ENCODE assay signal across 9 cellular contexts in genomic region chr2:38748857-38749804, GRCh38. TPM values are rescaled to one million over a fixed set of nuclear protein-coding genes. Genes with fewer than 3 reads are reported as not detected.
A peak's percentile ranks its signal among the peaks of the same experiment; 100 is the strongest.
DNase-seq lines count a peak whose midpoint lies in the region; ATAC-seq and TF ChIP-seq lines count a peak whose summit lies in the region.
"Had no signal": no experiment of that assay in that cellular context is flagged by ENCODE, and none has a peak within 500 bp of the region (broad histone marks: within the 10 kb centered on the region; RNA-seq: fewer than 3 reads in every experiment).

No MANE protein-coding gene starts in this region.

- H3K27me3 Mint-ChIP-seq in CD8-positive, alpha-beta T cell (ENCODE audit: low read depth): no peaks in the 10 kb centered on the region
- peaks cover 4% of the 10 kb centered on the region for H3K27me3 Mint-ChIP-seq in neural progenitor cell (ENCODE audit: insufficient read depth, low read depth)

- no peak for ATAC-seq in CD8-positive, alpha-beta T cell
- no peak for ATAC-seq in GM18858 (IDR thresholded peaks at IDR 0.05; ENCODE audit: unreplicated experiment)

- no peaks in the 10 kb centered on the region for H3K9me3 Mint-ChIP-seq in CD8-positive, alpha-beta T cell
- H3K9me3 Mint-ChIP-seq in neural progenitor cell: peaks cover 2% of the 10 kb centered on the region

- H4K20me1 ChIP-seq in MM.1S (ENCODE audit: insufficient read depth, low read length) (peaks cover 56% of the 10 kb centered on the region), neural progenitor cell (ENCODE audit: low read depth) (peaks cover 65% of the 10 kb centered on the region)

- H3K9ac ChIP-seq in MM.1S (ENCODE audit: low read length) (peak overlapping the region; percentile 99; the same call in 1 of the 2 replicates), neural progenitor cell (peak overlapping the region; percentile 83)

- TF ChIP-seq CTCF in CD8-positive, alpha-beta T cell (IDR thresholded peaks at IDR 0.05): no peak
- TF ChIP-seq CTCF in MM.1S (IDR thresholded peaks at IDR 0.05; ENCODE audit: low read length) (no peak), neural progenitor cell (IDR thresholded peaks at IDR 0.05) (no peak)

- intact Hi-C loops in CD8-positive, alpha-beta T cell (cut with DNase I, micrococcal nuclease): loop anchor here (1.0 to 10.0 kb wide), 3 partner anchors 8 to 1667 kb away; partner anchors contain the start of genes GPATCH11 (in 1 of the 2) and HEATR5B (in 1 of the 2)

- H3K4me1 Mint-ChIP-seq in CD8-positive, alpha-beta T cell (ENCODE audit: low read depth): peaks cover 68% of the 10 kb centered on the region
- peaks cover 38% of the 10 kb centered on the region for H3K4me1 Mint-ChIP-seq in neural progenitor cell

- peaks cover 51% of the 10 kb centered on the region for H3F3A ChIP-seq in MM.1S (ENCODE audit: insufficient read depth, low read length)
- peaks cover 73% of the 10 kb centered on the region for H3F3A ChIP-seq in neural progenitor cell (ENCODE audit: low read depth)

- H3K27ac Mint-ChIP-seq in CD8-positive, alpha-beta T cell: peak overlapping the region; percentile 98
- H3K27ac Mint-ChIP-seq in neural progenitor cell: no peak overlapping the region

- CTCF ChIA-PET in CD8-positive, alpha-beta T cell (lab: Charles Lee): interaction anchor here (1.4 to 2.5 kb wide), 3 partner anchors 10 to 167 kb away, joined by 6 to 12 read pairs (median 7); no protein-coding TSS in a partner anchor

- peaks cover 56% of the 10 kb centered on the region for H3K36me3 ChIP-seq in CD8-positive, alpha-beta T cell (ENCODE audit: insufficient read depth, low read length)
- H3K36me3 ChIP-seq in MM.1S (replicated peaks; ENCODE audit: insufficient read depth, low read length) (peaks cover 47% of the 10 kb centered on the region), ectodermal cell (ENCODE audit: control insufficient read depth, insufficient read depth, low read length) (peaks cover 51% of the 10 kb centered on the region), neural progenitor cell (peaks cover 55% of the 10 kb centered on the region)

- peak overlapping the region; percentile 96 for H3K27ac ChIP-seq in CD8-positive, alpha-beta T cell (ENCODE audit: low read depth, low read length)
- H3K27ac ChIP-seq in MM.1S (ENCODE audit: low read length) (peak overlapping the region; percentile 8; the same call in 1 of the 2 replicates), ectodermal cell (ENCODE audit: insufficient read depth, low read depth, low read length, poor library complexity, severe bottlenecking) (no peak overlapping the region), neural progenitor cell (no peak overlapping the region)

- POLR2A ChIA-PET in CD8-positive, alpha-beta T cell (lab: Charles Lee): interaction anchor here (0.8 to 3.1 kb wide), 5 partner anchors 8 to 150 kb away, joined by 3 to 78 read pairs (median 16); partner anchors contain the start of gene HNRNPLL

- H3K4me3 ChIP-seq in CD8-positive, alpha-beta T cell (ENCODE audit: low read depth, low read length): peak overlapping the region; percentile 92
- peak overlapping the region; percentile 97 for H3K4me3 ChIP-seq in MM.1S (ENCODE audit: low read length)
- peak overlapping the region; percentile 72 for H3K4me3 ChIP-seq in ectodermal cell (ENCODE audit: insufficient read depth, low read depth, low read length)
- peak overlapping the region; percentile 83 for H3K4me3 ChIP-seq in neural progenitor cell

- peak overlapping the region; percentile 96 for H3K4me3 Mint-ChIP-seq in CD8-positive, alpha-beta T cell
- peak overlapping the region; percentile 100 for H3K4me3 Mint-ChIP-seq in neural progenitor cell

- H3K79me2 ChIP-seq in MM.1S (ENCODE audit: low read length): peaks cover 70% of the 10 kb centered on the region
- peaks cover 71% of the 10 kb centered on the region for H3K79me2 ChIP-seq in neural progenitor cell (ENCODE audit: low read depth)

- H2AFZ ChIP-seq in MM.1S (ENCODE audit: low read length): no peak overlapping the region
- H2AFZ ChIP-seq in neural progenitor cell (replicated peaks): no peak overlapping the region

- peak overlapping the region; percentile 90 for H3K4me2 ChIP-seq in MM.1S (ENCODE audit: low read depth, low read length)
- peak overlapping the region; percentile 87 for H3K4me2 ChIP-seq in neural progenitor cell

- H3K9me2 ChIP-seq in MM.1S (replicated peaks; ENCODE audit: insufficient read depth, low read length): no peaks in the 10 kb centered on the region

- no peak for DNase-seq in CD8-positive, alpha-beta T cell
- DNase-seq in MM.1S (no peak), neural progenitor cell (ENCODE audit: low spot score) (no peak), NCI-H446 treated with DMSO at 0.1 percent for 48 hours (lab: John Stamatoyannopoulos, UW) (no peak), OCI-M2 (lab: John Stamatoyannopoulos, UW; ENCODE audit: unreplicated experiment) (no peak), NCI-H524 (lab: John Stamatoyannopoulos, UW) (no peak)
- DNase-seq: GOT3 had no signal

- 75% methylated on average over 26 of the region's 27 CpGs for WGBS in ectodermal cell, 2 experiments

- H3K9me3 ChIP-seq in CD8-positive, alpha-beta T cell (ENCODE audit: low read length): no peaks in the 10 kb centered on the region
- H3K9me3 ChIP-seq in MM.1S (replicated peaks; ENCODE audit: insufficient read depth, low read length) (no peaks in the 10 kb centered on the region), ectodermal cell (ENCODE audit: control insufficient read depth, low read length) (no peaks in the 10 kb centered on the region), neural progenitor cell (ENCODE audit: low read depth) (no peaks in the 10 kb centered on the region)

- peaks cover 66% of the 10 kb centered on the region for H3K4me1 ChIP-seq in CD8-positive, alpha-beta T cell (ENCODE audit: insufficient read depth, low read length)
- peaks cover 40% of the 10 kb centered on the region for H3K4me1 ChIP-seq in MM.1S (ENCODE audit: low read length)
- peaks cover 19% of the 10 kb centered on the region for H3K4me1 ChIP-seq in ectodermal cell (ENCODE audit: control insufficient read depth, insufficient read depth, low read length)
- H3K4me1 ChIP-seq in neural progenitor cell: peaks cover 33% of the 10 kb centered on the region

- no peaks in the 10 kb centered on the region for H3K27me3 ChIP-seq in CD8-positive, alpha-beta T cell (ENCODE audit: insufficient read depth, low read length)
- H3K27me3 ChIP-seq in MM.1S (replicated peaks; ENCODE audit: insufficient read depth, low read length): no peaks in the 10 kb centered on the region
- H3K27me3 ChIP-seq in ectodermal cell (ENCODE audit: control insufficient read depth, insufficient read depth, low read length, poor library complexity, severe bottlenecking): no peaks in the 10 kb centered on the region
- H3K27me3 ChIP-seq in neural progenitor cell: no peaks in the 10 kb centered on the region

- peaks cover 68% of the 10 kb centered on the region for H3K36me3 Mint-ChIP-seq in CD8-positive, alpha-beta T cell
- peaks cover 55% of the 10 kb centered on the region for H3K36me3 Mint-ChIP-seq in neural progenitor cell

RNA-seq across cellular contexts. Expression of gene SRSF7, which starts 2.0 kb away (rescaled TPM):
- 100 to 1,000 TPM; 607 to 608 TPM for total RNA-seq in CD8-positive, alpha-beta T cell
- polyA plus RNA-seq in ectodermal cell (2013, experiment 1 of 4): 337 TPM
- polyA plus RNA-seq in ectodermal cell (2013, experiment 2 of 4): 365 TPM
- polyA plus RNA-seq in ectodermal cell (2013, experiment 3 of 4): 357 TPM
- polyA plus RNA-seq in ectodermal cell (2013, experiment 4 of 4): 354 TPM
- 275 and 307 TPM in 2 replicates for total RNA-seq in neural progenitor cell (ENCODE audit: low replicate concordance)

RNA-seq across cellular contexts. Expression of gene GEMIN6, which starts 28.9 kb away (rescaled TPM):
- 1 to 10 TPM; 2.3 TPM for total RNA-seq in CD8-positive, alpha-beta T cell
- 14.2 TPM for polyA plus RNA-seq in ectodermal cell (2013, experiment 1 of 4)
- 12.9 TPM for polyA plus RNA-seq in ectodermal cell (2013, experiment 2 of 4)
- polyA plus RNA-seq in ectodermal cell (2013, experiment 3 of 4): 12.8 TPM
- polyA plus RNA-seq in ectodermal cell (2013, experiment 4 of 4): 12.5 TPM
- total RNA-seq in neural progenitor cell (ENCODE audit: low replicate concordance): 14.0 and 21.4 TPM in 2 replicates

Comparison
In these comparisons a context has a peak if more than half of its experiments do, and no peak if none do; other contexts are left out.
1. H3K27ac ChIP-seq: peak in CD8-positive, alpha-beta T cell (single experiment) and MM.1S (single experiment); none in ectodermal cell (single experiment) and neural progenitor cell (single experiment).
2. Peak in every context shown above with its lines, with median percentiles within 50 percentile points of each other: H3K4me3 ChIP-seq.